In genomic region chr1:230977781-230978490, GRCh38 we compare ENCODE assay signal across 8 cellular contexts. TPM values are rescaled to one million over a fixed set of nuclear protein-coding genes. Genes with fewer than 3 reads are reported as not detected.
DNase-seq lines count a peak whose midpoint lies in the region; ATAC-seq lines count a peak whose summit lies in the region.

No MANE protein-coding gene starts in this region.

- peak overlapping the region; percentile 84 for H3K4me3 ChIP-seq in right cardiac atrium (ENCODE audit: low read length)

- H3K27me3 ChIP-seq in right cardiac atrium (ENCODE audit: control insufficient read depth, insufficient read depth): no peaks in the 10 kb centered on the region

- intact Hi-C loops in right cardiac atrium (cut with DNase I): no loop called here

- H3K4me1 ChIP-seq in right cardiac atrium (ENCODE audit: control insufficient read depth, insufficient read depth, low read length): no peaks in the 10 kb centered on the region

- peak; percentile 74 for DNase-seq in COLO668 (lab: John Stamatoyannopoulos, UW; ENCODE audit: unreplicated experiment)
- DNase-seq in HT-29 (ENCODE audit: low spot score): peak; percentile 78
- DNase-seq in RPMI8226: peak; percentile 77
- DNase-seq in activated naive CD4-positive, alpha-beta T cell treated with anti-CD3 and anti-CD28 coated beads, Interleukin-2, amount 50 U/mL, for 72 hours (ENCODE audit: low spot score in 2 of 2): peak in 1 of 2 donors; percentile 30
- DNase-seq in right cardiac atrium: peak; percentile 49 to 73 (median 71)
- peak; percentile 21 for DNase-seq in putamen (ENCODE audit: low spot score)
- DNase-seq in 8988T: no peak

- H3K9me3 Mint-ChIP-seq in activated naive CD4-positive, alpha-beta T cell treated with anti-CD3 and anti-CD28 coated beads, Interleukin-2, amount 50 U/mL, for 72 hours: no peaks in the 10 kb centered on the region

- WGBS in right cardiac atrium: 2% methylated on average over 51 of the region's 51 CpGs

- peaks cover 7 to 30% of the 10 kb centered on the region in 2 donors for H3K36me3 Mint-ChIP-seq in activated naive CD4-positive, alpha-beta T cell treated with anti-CD3 and anti-CD28 coated beads, Interleukin-2, amount 50 U/mL, for 72 hours

- no peaks in the 10 kb centered on the region for H3K9me3 ChIP-seq in right cardiac atrium (ENCODE audit: control insufficient read depth, low read length)

- peak; percentile 4 for ATAC-seq in GM21367 (IDR thresholded peaks at IDR 0.05; ENCODE audit: unreplicated experiment)
- ATAC-seq in activated naive CD4-positive, alpha-beta T cell treated with anti-CD3 and anti-CD28 coated beads, Interleukin-2, amount 50 U/mL, for 72 hours: no peak
- peak in 1 of 2 donors; percentile 5 for ATAC-seq in right cardiac atrium

- peak overlapping the region; percentile 46 for H3K27ac ChIP-seq in right cardiac atrium (ENCODE audit: low read length)

- peak overlapping the region; percentile 95 for H3K27ac Mint-ChIP-seq in activated naive CD4-positive, alpha-beta T cell treated with anti-CD3 and anti-CD28 coated beads, Interleukin-2, amount 50 U/mL, for 72 hours

RNA-seq across cellular contexts. Expression of gene TTC13, which starts 0.7 kb away (rescaled TPM):
- 15.0 and 23.7 TPM in 2 replicates for total RNA-seq in HT-29 (2014; rRNA removed; shearing (Covaris generic))
- 10 to 100 TPM; 12.6 to 18.7 TPM for total RNA-seq in activated naive CD4-positive, alpha-beta T cell treated with anti-CD3 and anti-CD28 coated beads, Interleukin-2, amount 50 U/mL, for 72 hours
- 1 to 10 TPM; 6.5 to 8.6 (median 7.5) TPM for total RNA-seq in right cardiac atrium
- polyA plus RNA-seq in right cardiac atrium: 4.5 TPM

RNA-seq across cellular contexts. Expression of gene ARV1, which starts 1.0 kb away (rescaled TPM):
- 5.9 and 6.3 TPM in 2 replicates for total RNA-seq in HT-29 (2014; rRNA removed; shearing (Covaris generic))
- 10 to 100 TPM; 10.6 to 15.5 TPM for total RNA-seq in activated naive CD4-positive, alpha-beta T cell treated with anti-CD3 and anti-CD28 coated beads, Interleukin-2, amount 50 U/mL, for 72 hours
- total RNA-seq in right cardiac atrium: 10 to 100 TPM; 25.2 to 29.2 (median 27.6) TPM
- polyA plus RNA-seq in right cardiac atrium: 48.5 TPM
